ENCODE assay signal across 12 cellular contexts in genomic region chr2:106161938-106162814, GRCh38. TPM values are rescaled to one million over a fixed set of nuclear protein-coding genes. Genes with fewer than 3 reads are reported as not detected.
DNase-seq lines count a peak whose midpoint lies in the region; ATAC-seq and TF ChIP-seq lines count a peak whose summit lies in the region.
"Had no signal": no experiment of that assay in that cellular context is flagged by ENCODE, and none has a peak within 500 bp of the region (broad histone marks: within the 10 kb centered on the region; RNA-seq: fewer than 3 reads in every experiment).

No MANE protein-coding gene starts in this region.

- no peaks in the 10 kb centered on the region for H3K27me3 Mint-ChIP-seq in activated naive CD4-positive, alpha-beta T cell treated with anti-CD3 and anti-CD28 coated beads, Interleukin-2, amount 10 ng/mL, durations not matched to agents 7 days and 5 days
- no peaks in the 10 kb centered on the region for H3K27me3 Mint-ChIP-seq in activated T-helper 17 cell treated with anti-CD3 and anti-CD28 coated beads, Interleukin-2, amount 50 U/mL, for 72 hours
- H3K27me3 Mint-ChIP-seq in type B pancreatic cell = no peaks in the 10 kb centered on the region

- CTCF ChIA-PET in activated naive CD4-positive, alpha-beta T cell treated with anti-CD3 and anti-CD28 coated beads, Interleukin-2, amount 10 ng/mL, durations not matched to agents 7 days and 5 days (lab: Charles Lee) = interaction anchor here (1.2 to 1.7 kb wide), 2 partner anchors 25 to 31 kb away, joined by 3 to 5 read pairs; no protein-coding TSS in a partner anchor

- TF ChIP-seq CTCF in type B pancreatic cell (conservative IDR thresholded peaks at IDR 0.05) = no peak

- H3K27ac Mint-ChIP-seq in activated naive CD4-positive, alpha-beta T cell treated with anti-CD3 and anti-CD28 coated beads, Interleukin-2, amount 10 ng/mL, durations not matched to agents 7 days and 5 days = peak overlapping the region; percentile 98
- peak overlapping the region; percentile 83 for H3K27ac Mint-ChIP-seq in activated T-helper 17 cell treated with anti-CD3 and anti-CD28 coated beads, Interleukin-2, amount 50 U/mL, for 72 hours
- peak overlapping the region; percentile 90 for H3K27ac Mint-ChIP-seq in type B pancreatic cell

- no peak for DNase-seq in activated naive CD4-positive, alpha-beta T cell treated with anti-CD3 and anti-CD28 coated beads, Interleukin-2, amount 10 ng/mL, durations not matched to agents 7 days and 5 days
- DNase-seq in activated naive CD4-positive, alpha-beta T cell treated with Interleukin-2 at 50 U/mL for 16 hours = no peak
- DNase-seq in kidney glomerular epithelial cell (lab: John Stamatoyannopoulos, UW) = peak; percentile 74
- DNase-seq in type B pancreatic cell (ENCODE audit: extremely low spot score, unreplicated experiment) = no peak
- DNase-seq in RPMI8226 = no peak
- no peak for DNase-seq in NOMO-1 (lab: John Stamatoyannopoulos, UW; ENCODE audit: unreplicated experiment in 2 of 2)
- DNase-seq: HCEC 1CT, heart right ventricle, NCI-H526 treated with DMSO at 0.1 percent for 48 hours had no signal

- ATAC-seq in activated T-helper 17 cell treated with anti-CD3 and anti-CD28 coated beads, Interleukin-2, amount 50 U/mL, for 72 hours (replicated peaks) = no peak
- no peak for ATAC-seq in HG03175 (IDR thresholded peaks at IDR 0.05; ENCODE audit: unreplicated experiment)

- peaks cover 82% of the 10 kb centered on the region for H3K4me1 Mint-ChIP-seq in activated naive CD4-positive, alpha-beta T cell treated with anti-CD3 and anti-CD28 coated beads, Interleukin-2, amount 10 ng/mL, durations not matched to agents 7 days and 5 days
- peaks cover 49% of the 10 kb centered on the region for H3K4me1 Mint-ChIP-seq in activated T-helper 17 cell treated with anti-CD3 and anti-CD28 coated beads, Interleukin-2, amount 50 U/mL, for 72 hours
- H3K4me1 Mint-ChIP-seq in type B pancreatic cell (ENCODE audit: unreplicated experiment) = peaks cover 63% of the 10 kb centered on the region

- H3K4me3 Mint-ChIP-seq in activated naive CD4-positive, alpha-beta T cell treated with anti-CD3 and anti-CD28 coated beads, Interleukin-2, amount 10 ng/mL, durations not matched to agents 7 days and 5 days = no peak overlapping the region
- peak overlapping the region; percentile 85 for H3K4me3 Mint-ChIP-seq in activated T-helper 17 cell treated with anti-CD3 and anti-CD28 coated beads, Interleukin-2, amount 50 U/mL, for 72 hours
- peak overlapping the region; percentile 67 for H3K4me3 Mint-ChIP-seq in type B pancreatic cell
- H3K4me3 Mint-ChIP-seq: CD14-positive monocyte had no signal

- H3K36me3 Mint-ChIP-seq in activated naive CD4-positive, alpha-beta T cell treated with anti-CD3 and anti-CD28 coated beads, Interleukin-2, amount 10 ng/mL, durations not matched to agents 7 days and 5 days = peaks cover 64% of the 10 kb centered on the region
- peaks cover 73% of the 10 kb centered on the region for H3K36me3 Mint-ChIP-seq in activated T-helper 17 cell treated with anti-CD3 and anti-CD28 coated beads, Interleukin-2, amount 50 U/mL, for 72 hours (ENCODE audit: low read depth)
- peaks cover 38% of the 10 kb centered on the region for H3K36me3 Mint-ChIP-seq in type B pancreatic cell

- H3K9me3 Mint-ChIP-seq in activated naive CD4-positive, alpha-beta T cell treated with anti-CD3 and anti-CD28 coated beads, Interleukin-2, amount 10 ng/mL, durations not matched to agents 7 days and 5 days = peaks cover 4% of the 10 kb centered on the region
- H3K9me3 Mint-ChIP-seq in activated T-helper 17 cell treated with anti-CD3 and anti-CD28 coated beads, Interleukin-2, amount 50 U/mL, for 72 hours = no peaks in the 10 kb centered on the region
- H3K9me3 Mint-ChIP-seq in type B pancreatic cell = peaks cover 5% of the 10 kb centered on the region

RNA-seq across cellular contexts. Expression of gene UXS1, which starts 31.9 kb away (rescaled TPM):
- total RNA-seq in activated T-helper 17 cell treated with anti-CD3 and anti-CD28 coated beads, Interleukin-2, amount 50 U/mL, for 72 hours = 100 to 1,000 TPM in 1 of 2 donors, 10 to 100 TPM in 1; 62.0 to 105 TPM
- 55.5 and 58.5 TPM in 2 replicates for total RNA-seq in type B pancreatic cell (ENCODE audit: low replicate concordance)
